18 cellular contexts compared by ENCODE assay signal in the genomic region with DNA sequence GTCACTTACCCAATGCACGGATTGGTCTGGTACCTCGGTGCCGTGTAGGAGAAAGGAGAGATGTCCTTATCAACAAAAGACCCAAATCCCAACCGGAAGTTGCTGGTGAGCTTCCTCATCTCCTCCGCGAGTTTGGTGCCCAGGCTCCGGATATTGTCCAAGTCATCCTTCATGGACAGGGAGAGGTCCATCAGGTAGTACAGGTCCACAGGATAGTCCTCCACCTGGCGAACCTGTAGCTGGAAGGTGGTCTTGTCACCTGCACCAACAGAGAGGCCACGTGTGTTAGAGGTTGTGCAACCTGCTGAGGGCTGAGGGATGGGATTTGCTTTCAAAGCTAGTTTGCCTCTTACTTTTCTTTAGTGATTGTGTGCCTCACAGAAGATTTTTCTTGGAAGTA. TPM values are rescaled to one million over a fixed set of nuclear protein-coding genes. Genes with fewer than 3 reads are reported as not detected.
DNase-seq lines count a peak whose midpoint lies in the region; ATAC-seq, FAIRE-seq and TF ChIP-seq lines count a peak whose summit lies in the region.
"Had no signal": no experiment of that assay in that cellular context is flagged by ENCODE, and none has a peak within 500 bp of the region (broad histone marks: within the 10 kb centered on the region; RNA-seq: fewer than 3 reads in every experiment).

No MANE protein-coding gene starts in this region.

- no peak overlapping the region for H3K23ac ChIP-seq in mesendoderm (ENCODE audit: low read length)

- ATAC-seq in HepG2 (no peak), right lobe of liver (no peak), thoracic aorta (ENCODE audit: insufficient number of reproducible peaks, low FRiP score, low read depth) (no peak), HG02973 (IDR thresholded peaks at IDR 0.05; ENCODE audit: unreplicated experiment) (no peak)

- H3K36me3 ChIP-seq in HepG2 (replicated peaks in 1 of 2; ENCODE audit: control insufficient read depth in 1 of 2, insufficient read depth in 2 of 2, low read length in 2 of 2) (peaks cover 27 to 51% of the 10 kb centered on the region in 2 experiments), right lobe of liver (peaks cover 0 to 9% (median 0%) of the 10 kb centered on the region in 4 donors), mesendoderm (ENCODE audit: control insufficient read depth, insufficient read depth, low read length) (peaks cover 20% of the 10 kb centered on the region), thoracic aorta (no peaks in the 10 kb centered on the region), PC-9 (ENCODE audit: low read depth) (peaks cover 13% of the 10 kb centered on the region)
- H3K36me3 ChIP-seq: BLaER1 had no signal

- H3K18ac ChIP-seq in mesendoderm (ENCODE audit: low read length) = no peak overlapping the region

- WGBS in HepG2 (ENCODE audit: low lambda C conversion rate) = 96% methylated on average over 9 of the region's 9 CpGs
- whole genome bisulfite sequencing in right lobe of liver (ENCODE audit: insufficient coverage, low coverage, low lambda C conversion rate, missing lambda C conversion rate) = 90% methylated on average over 9 of the region's 9 CpGs
- WGBS in mesendoderm (ENCODE audit: extremely low coverage, insufficient coverage, low lambda C conversion rate) = no CpG with 5 or more reads among the region's 9 CpGs

- H2BK15ac ChIP-seq in mesendoderm (replicated peaks; ENCODE audit: low read depth) = no peak overlapping the region

- no peak for TF ChIP-seq RAD21 in HepG2 (CRISPR knock-in tag; IDR thresholded peaks at IDR 0.05)

- CTCF ChIA-PET in HepG2 (lab: Yijun Ruan, JAX; ENCODE audit: low intra/inter-chr PET ratio, low total read pairs) = no interaction called here
- CTCF ChIA-PET in PC-9 (lab: Charles Lee) = no interaction called here

- TF ChIP-seq POLR2A in HepG2 (IDR thresholded peaks at IDR 0.05; ENCODE audit: insufficient read depth in 1 of 2, low read depth in 2 of 2, low read length in 2 of 2) (no peak), right lobe of liver (IDR thresholded peaks at IDR 0.05) (no peak)

- TF ChIP-seq CTCF in HepG2 (CRISPR knock-in tag; IDR thresholded peaks at IDR 0.05) (no peak), right lobe of liver (IDR thresholded peaks at IDR 0.05) (no peak), thoracic aorta (IDR thresholded peaks at IDR 0.05) (no peak), PC-9 (conservative IDR thresholded peaks at IDR 0.05) (no peak)

- H3K4ac ChIP-seq in mesendoderm (ENCODE audit: low read depth, low read length) = no peak overlapping the region

- H3K79me2 ChIP-seq in HepG2 (ENCODE audit: insufficient read depth, low read length) (no peaks in the 10 kb centered on the region), mesendoderm (ENCODE audit: control insufficient read depth, insufficient read depth, low read length) (peaks cover 46% of the 10 kb centered on the region), PC-9 (ENCODE audit: low read depth) (peaks cover 23% of the 10 kb centered on the region)

- no peak overlapping the region for H3K56ac ChIP-seq in mesendoderm (ENCODE audit: low read length)

- H4K20me1 ChIP-seq in HepG2 (ENCODE audit: insufficient read depth, low read length) (no peaks in the 10 kb centered on the region), PC-9 (ENCODE audit: insufficient read depth) (no peaks in the 10 kb centered on the region)
- H4K20me1 ChIP-seq: BLaER1 had no signal

- peak overlapping the region; percentile 18 for H2BK5ac ChIP-seq in mesendoderm (ENCODE audit: low read length)

- FAIRE-seq in HepG2 (lab: Jason Lieb, UNC) = no peak
- FAIRE-seq: GM12892, GM18507, H54 had no signal

- H3F3A ChIP-seq in PC-9 (ENCODE audit: insufficient read depth, low read depth) = peaks cover 38% of the 10 kb centered on the region

- H3K4me2 ChIP-seq in HepG2 (ENCODE audit: low read depth, low read length) (no peak overlapping the region), mesendoderm (ENCODE audit: low read length) (no peak overlapping the region), PC-9 (no peak overlapping the region)
- H3K4me2 ChIP-seq: BLaER1 had no signal

- H3K4me1 ChIP-seq in HepG2 (ENCODE audit: insufficient read depth, low read length) (no peaks in the 10 kb centered on the region), right lobe of liver (peaks cover 0 to 27% (median 7%) of the 10 kb centered on the region in 4 donors), mesendoderm (ENCODE audit: control insufficient read depth, low read depth, low read length) (peaks cover 15% of the 10 kb centered on the region), thoracic aorta (ENCODE audit: control insufficient read depth in 1 of 2, low read depth in 2 of 2) (peaks cover 60 to 78% of the 10 kb centered on the region in 2 donors), PC-9 (replicated peaks; ENCODE audit: insufficient read depth) (peaks cover 27% of the 10 kb centered on the region)
- H3K4me1 ChIP-seq: BLaER1 had no signal

- in situ Hi-C loops in HepG2 (cut with HindIII; ENCODE audit: extremely low pct_ligation_motif_present, low pct_unique_long_range_greater_than_20kb) = no loop called here

- H2AFZ ChIP-seq in HepG2 (ENCODE audit: low read length) (no peak overlapping the region), PC-9 (no peak overlapping the region)
- H2AFZ ChIP-seq: GM23248 had no signal

- no peak overlapping the region for H4K5ac ChIP-seq in mesendoderm (ENCODE audit: low read length)

- DNase-seq in HepG2 (ENCODE audit: low spot score) (no peak), right lobe of liver (no peak), mesendoderm (no peak), thoracic aorta (ENCODE audit: low spot score) (no peak), cardiac septum (ENCODE audit: low spot score) (no peak), PC-9 (no peak)
- DNase-seq: CD4-positive, alpha-beta memory T cell; DMS153; DMS79; GDM1; GM23248; HCEC 1CT had no signal

- no peak overlapping the region for H2BK120ac ChIP-seq in mesendoderm (ENCODE audit: low read depth, low read length)

- intact Hi-C loops in HepG2 (cut with micrococcal nuclease; ENCODE audit: unreplicated experiment) = no loop called here
- intact Hi-C loops in right lobe of liver (cut with DNase I) = no loop called here
- intact Hi-C loops in cardiac septum (cut with DNase I) = no loop called here
- intact Hi-C loops in PC-9 (cut with micrococcal nuclease; ENCODE audit: unreplicated experiment) = no loop called here

- BruUV-seq in HepG2 (replicated peaks; lab: Mats Ljungman, UMichigan) (no TSS peak), PC-9 (replicated peaks; lab: Mats Ljungman, UMichigan) (no TSS peak)

- H3K27me3 ChIP-seq in HepG2 (ENCODE audit: control insufficient read depth in 1 of 2, insufficient read depth in 2 of 2, low read length in 2 of 2) (no peaks in the 10 kb centered on the region), right lobe of liver (no peaks in the 10 kb centered on the region), mesendoderm (ENCODE audit: insufficient read depth, low read length, poor library complexity) (no peaks in the 10 kb centered on the region), thoracic aorta (replicated peaks; ENCODE audit: insufficient read depth) (no peaks in the 10 kb centered on the region), PC-9 (ENCODE audit: insufficient read depth, low read depth) (no peaks in the 10 kb centered on the region)
- H3K27me3 ChIP-seq: BLaER1 had no signal

- H3K27ac ChIP-seq in HepG2 (ENCODE audit: extremely low read length, insufficient read depth, low read length) (no peak overlapping the region), right lobe of liver (no peak overlapping the region), mesendoderm (ENCODE audit: low read depth, low read length) (no peak overlapping the region), thoracic aorta (peak overlapping the region; percentile 4 to 90), PC-9 (no peak overlapping the region)
- H3K27ac ChIP-seq: 22Rv1, BLaER1 had no signal

- no peaks in the 10 kb centered on the region for H3K9me3 ChIP-seq in HepG2 (ENCODE audit: low read length)
- no peaks in the 10 kb centered on the region for H3K9me3 ChIP-seq in right lobe of liver
- H3K9me3 ChIP-seq in thoracic aorta = no peaks in the 10 kb centered on the region
- H3K9me3 ChIP-seq in PC-9 (ENCODE audit: insufficient read depth, low read depth) = no peaks in the 10 kb centered on the region
- H3K9me3 ChIP-seq: BLaER1 had no signal

- H3K9ac ChIP-seq in HepG2 (ENCODE audit: insufficient read depth, low read depth, low read length) (no peak overlapping the region), mesendoderm (ENCODE audit: low read length) (no peak overlapping the region)
- H3K9ac ChIP-seq: BLaER1, GM23248 had no signal

- no peak overlapping the region for H2AK5ac ChIP-seq in mesendoderm (ENCODE audit: low read length)

- H3K4me3 ChIP-seq in HepG2 (replicated peaks in 1 of 3; ENCODE audit: insufficient read depth in 1 of 3, low read depth in 2 of 3, low read length in 3 of 3) = no peak overlapping the region
- H3K4me3 ChIP-seq in right lobe of liver = no peak overlapping the region
- H3K4me3 ChIP-seq in mesendoderm (ENCODE audit: low read length) = no peak overlapping the region
- no peak overlapping the region for H3K4me3 ChIP-seq in thoracic aorta
- no peak overlapping the region for H3K4me3 ChIP-seq in PC-9
- H3K4me3 ChIP-seq: BLaER1, GM23248 had no signal

- no peak for TF ChIP-seq EP300 in HepG2 (IDR thresholded peaks at IDR 0.05; ENCODE audit: low read depth in 2 of 2, low read length in 2 of 2)
- TF ChIP-seq EP300 in HepG2 (CRISPR knock-in tag; IDR thresholded peaks at IDR 0.05; ENCODE audit: borderline replicate concordance) = no peak

- peaks cover 38% of the 10 kb centered on the region for H3K79me1 ChIP-seq in mesendoderm (ENCODE audit: low read length)

- POLR2A ChIA-PET in HepG2 (lab: Yijun Ruan, JAX) = no interaction called here
- POLR2A ChIA-PET in PC-9 (lab: Charles Lee; ENCODE audit: unreplicated experiment) = no interaction called here

- no peaks in the 10 kb centered on the region for H3K9me2 ChIP-seq in PC-9 (ENCODE audit: insufficient read depth)

- no peak overlapping the region for H4K8ac ChIP-seq in mesendoderm (ENCODE audit: low read depth, low read length)

RNA-seq across cellular contexts. Expression of gene ITGB5, which starts 38.9 kb away (rescaled TPM):
- total RNA-seq in HepG2 (2016; rRNA removed; fragmentation: Illumina TruSeq; extraction: Trizol) (50.2 and 74.1 TPM in 2 replicates), right lobe of liver (100 to 1,000 TPM in 3 of 6 experiments, 10 to 100 TPM in 3; 61.3 to 125 (median 98.4) TPM), thoracic aorta (100 to 1,000 TPM; 576 to 592 TPM), cardiac septum (180 TPM), PC-9 (2021) (226 and 287 TPM in 2 replicates)
- total RNA-seq in HepG2 (2016; cell fraction: cytosol; rRNA removed; fragmentation: Illumina TruSeq; extraction: Trizol; ENCODE audit: low read depth) = 11.6 and 14.5 TPM in 2 replicates
- total RNA-seq in HepG2 (2016; cell fraction: insoluble cytoplasmic fraction; rRNA removed; fragmentation: Illumina TruSeq; extraction: Trizol) = 36.8 and 80.8 TPM in 2 replicates
- total RNA-seq in HepG2 (2016; cell fraction: membrane; rRNA removed; fragmentation: Illumina TruSeq; extraction: Trizol) = 42.5 and 45.5 TPM in 2 replicates
- total RNA-seq in HepG2 (2016; cell fraction: nucleus; rRNA removed; fragmentation: Illumina TruSeq; extraction: Trizol) = 56.3 and 70.0 TPM in 2 replicates
- 343 and 356 TPM in 2 replicates for polyA plus RNA-seq in HepG2 (2011; rRNA removed)
- polyA plus RNA-seq in HepG2 (2011; cell fraction: cytosol; rRNA removed) = 228 and 302 TPM in 2 replicates
- polyA plus RNA-seq in HepG2 (2011; cell fraction: nucleus; rRNA removed) = 259 and 313 TPM in 2 replicates
- 127 and 130 TPM in 2 replicates for polyA plus RNA-seq in HepG2 (2012)
- polyA plus RNA-seq in HepG2 (2016; cell fraction: cytosol; fragmentation: Illumina TruSeq; extraction: Trizol; ENCODE audit: low read depth) = 14.7 and 15.8 TPM in 2 replicates
- 45.2 and 59.6 TPM in 2 replicates for polyA plus RNA-seq in HepG2 (2016; cell fraction: insoluble cytoplasmic fraction; fragmentation: Illumina TruSeq; extraction: Trizol; ENCODE audit: low read depth)
- 33.4 and 35.8 TPM in 2 replicates for polyA plus RNA-seq in HepG2 (2016; cell fraction: membrane; fragmentation: Illumina TruSeq; extraction: Trizol; ENCODE audit: low read depth)
- 100 and 107 TPM in 2 replicates for polyA plus RNA-seq in HepG2 (2016; cell fraction: nucleus; fragmentation: Illumina TruSeq; extraction: Trizol; ENCODE audit: insufficient read depth, low read depth)
- 84.8 and 423 TPM in 2 replicates for polyA minus RNA-seq in HepG2 (2011; rRNA and poly(A)+ RNA removed; ENCODE audit: low replicate concordance)
- polyA minus RNA-seq in HepG2 (2011; cell fraction: cytosol; rRNA and poly(A)+ RNA removed) = 148 and 170 TPM in 2 replicates
- polyA minus RNA-seq in HepG2 (2011; cell fraction: nucleus; rRNA and poly(A)+ RNA removed) = 147 and 160 TPM in 2 replicates
- 201 TPM for polyA plus RNA-seq in mesendoderm (2013, experiment 1 of 2)
- polyA plus RNA-seq in mesendoderm (2013, experiment 2 of 2) = 194 TPM

Comparison
In these comparisons a context has a peak if more than half of its experiments do, and no peak if none do; other contexts are left out.
1. H3K27ac ChIP-seq: peak in thoracic aorta (2 of 2); none in HepG2 (single experiment), right lobe of liver (0 of 3), mesendoderm (single experiment) and PC-9 (single experiment).